Comparison of ENCODE assay signal across 11 cellular contexts in genomic region chr12:104463371-104463770, GRCh38. TPM values are rescaled to one million over a fixed set of nuclear protein-coding genes. Genes with fewer than 3 reads are reported as not detected.
A peak's percentile ranks its signal among the peaks of the same experiment; 100 is the strongest.
DNase-seq lines count a peak whose midpoint lies in the region; TF ChIP-seq lines count a peak whose summit lies in the region.
"Had no signal": no experiment of that assay in that cellular context is flagged by ENCODE, and none has a peak within 500 bp of the region (broad histone marks: within the 10 kb centered on the region; RNA-seq: fewer than 3 reads in every experiment).

No MANE protein-coding gene starts in this region.

- H3K27ac ChIP-seq in brain microvascular endothelial cell (peak overlapping the region; percentile 27), subcutaneous abdominal adipose tissue (ENCODE audit: low read depth, low read length) (peak overlapping the region; percentile 57)

- H3K27me3 ChIP-seq in brain microvascular endothelial cell (replicated peaks), result no peaks in the 10 kb centered on the region
- peaks cover 0 to 4% (median 2%) of the 10 kb centered on the region in 5 donors for H3K27me3 ChIP-seq in subcutaneous abdominal adipose tissue (ENCODE audit: control insufficient read depth in 5 of 5, insufficient read depth in 4 of 5, low read length in 5 of 5)

- peaks cover 88% of the 10 kb centered on the region for H3K4me1 Mint-ChIP-seq in activated T-cell treated with anti-CD3 and anti-CD28 coated beads, Interleukin-2, amount 50 U/mL, for 24 hours (ENCODE audit: low read depth)
- peaks cover 59 to 74% (median 67%) of the 10 kb centered on the region in 3 donors for H3K4me1 Mint-ChIP-seq in IgD-negative memory B cell
- peaks cover 10% of the 10 kb centered on the region for H3K4me1 Mint-ChIP-seq in progenitor cell of endocrine pancreas (ENCODE audit: low read depth)

- no peak overlapping the region for H3K4me3 ChIP-seq in brain microvascular endothelial cell (ENCODE audit: low read depth, low read length)
- peak overlapping the region in 1 of 5 donors; percentile 14 for H3K4me3 ChIP-seq in subcutaneous abdominal adipose tissue (ENCODE audit: low read depth in 1 of 5, low read length in 5 of 5)

- peaks cover 3% of the 10 kb centered on the region for H3K9me3 Mint-ChIP-seq in activated T-cell treated with anti-CD3 and anti-CD28 coated beads, Interleukin-2, amount 50 U/mL, for 24 hours
- H3K9me3 Mint-ChIP-seq in IgD-negative memory B cell, result no peaks in the 10 kb centered on the region
- H3K9me3 Mint-ChIP-seq in progenitor cell of endocrine pancreas (ENCODE audit: low read depth), result no peaks in the 10 kb centered on the region

- DNase-seq in activated T-cell treated with anti-CD3 and anti-CD28 coated beads, Interleukin-2, amount 50 U/mL, for 24 hours, result no peak
- DNase-seq in activated T-cell treated with anti-CD3 and anti-CD28 coated beads, Interleukin-2, amount 50 U/mL, for 1 hour, result no peak
- DNase-seq in brain microvascular endothelial cell, result no peak
- DNase-seq in activated effector memory CD4-positive, alpha-beta T cell treated with anti-CD3 and anti-CD28 coated beads, Interleukin-2, amount 50 U/mL, for 16 hours, result no peak
- DNase-seq in progenitor cell of endocrine pancreas (ENCODE audit: low spot score, unreplicated experiment), result no peak
- DNase-seq in activated CD8-positive, alpha-beta memory T cell treated with anti-CD3 and anti-CD28 coated beads, Interleukin-2, amount 50 U/mL, for 4 hours, result no peak
- DNase-seq: NCI-H510A treated with DMSO at 0.1 percent for 48 hours; occipital lobe; stimulated activated CD4-positive, alpha-beta T cell treated with anti-CD3 and anti-CD28 coated beads, Interleukin-4, amount 100 ng/mL, for 1 hour had no signal

- H3K27me3 Mint-ChIP-seq in activated T-cell treated with anti-CD3 and anti-CD28 coated beads, Interleukin-2, amount 50 U/mL, for 24 hours, result no peaks in the 10 kb centered on the region
- H3K27me3 Mint-ChIP-seq in IgD-negative memory B cell (no peaks in the 10 kb centered on the region), progenitor cell of endocrine pancreas (peaks cover 10% of the 10 kb centered on the region)

- peaks cover 6 to 46% (median 20%) of the 10 kb centered on the region in 5 donors for H3K4me1 ChIP-seq in subcutaneous abdominal adipose tissue (ENCODE audit: control insufficient read depth in 5 of 5, insufficient read depth in 5 of 5, low read length in 5 of 5)

- TF ChIP-seq CTCF in brain microvascular endothelial cell (IDR thresholded peaks at IDR 0.05; ENCODE audit: low read depth, low read length, missing control alignments), result no peak
- no peak for TF ChIP-seq CTCF in progenitor cell of endocrine pancreas (IDR thresholded peaks at IDR 0.05; ENCODE audit: unreplicated experiment)

- H3K36me3 ChIP-seq in brain microvascular endothelial cell (replicated peaks), result no peaks in the 10 kb centered on the region
- no peaks in the 10 kb centered on the region for H3K36me3 ChIP-seq in subcutaneous abdominal adipose tissue (ENCODE audit: control insufficient read depth in 5 of 5, insufficient read depth in 5 of 5, low read length in 5 of 5)

- H3K9ac ChIP-seq in subcutaneous abdominal adipose tissue (ENCODE audit: low read length in 5 of 5), result no peak overlapping the region

- H3K36me3 Mint-ChIP-seq in activated T-cell treated with anti-CD3 and anti-CD28 coated beads, Interleukin-2, amount 50 U/mL, for 24 hours (ENCODE audit: low read depth), result peaks cover 27% of the 10 kb centered on the region
- H3K36me3 Mint-ChIP-seq in IgD-negative memory B cell (peaks cover 5% of the 10 kb centered on the region), progenitor cell of endocrine pancreas (ENCODE audit: insufficient read depth) (peaks cover 1% of the 10 kb centered on the region)

- peak overlapping the region; percentile 67 for H3K4me3 Mint-ChIP-seq in activated T-cell treated with anti-CD3 and anti-CD28 coated beads, Interleukin-2, amount 50 U/mL, for 24 hours
- peak overlapping the region; percentile 72 to 90 (median 84) for H3K4me3 Mint-ChIP-seq in IgD-negative memory B cell
- no peak overlapping the region for H3K4me3 Mint-ChIP-seq in progenitor cell of endocrine pancreas (ENCODE audit: low read depth)

- peak overlapping the region; percentile 93 for H3K27ac Mint-ChIP-seq in activated T-cell treated with anti-CD3 and anti-CD28 coated beads, Interleukin-2, amount 50 U/mL, for 24 hours
- H3K27ac Mint-ChIP-seq in IgD-negative memory B cell (peak overlapping the region; percentile 74 to 97 (median 97)), progenitor cell of endocrine pancreas (no peak overlapping the region)

- H3K9me3 ChIP-seq in subcutaneous abdominal adipose tissue (ENCODE audit: control insufficient read depth in 5 of 5, low read length in 5 of 5), result no peaks in the 10 kb centered on the region

- in situ Hi-C loops in brain microvascular endothelial cell (cut with HindIII; ENCODE audit: low pct_ligation_motif_present, low sequenced_read_pairs), result no loop called here

RNA-seq across cellular contexts. Expression of gene CHST11, which starts 6.6 kb away (rescaled TPM):
- 41.7 TPM for polyA plus RNA-seq in IgD-negative memory B cell
- total RNA-seq in progenitor cell of endocrine pancreas, result 10.5 and 11.4 TPM in 2 replicates
